Comparison of ENCODE assay signal across 1 cellular context in the genomic region with DNA sequence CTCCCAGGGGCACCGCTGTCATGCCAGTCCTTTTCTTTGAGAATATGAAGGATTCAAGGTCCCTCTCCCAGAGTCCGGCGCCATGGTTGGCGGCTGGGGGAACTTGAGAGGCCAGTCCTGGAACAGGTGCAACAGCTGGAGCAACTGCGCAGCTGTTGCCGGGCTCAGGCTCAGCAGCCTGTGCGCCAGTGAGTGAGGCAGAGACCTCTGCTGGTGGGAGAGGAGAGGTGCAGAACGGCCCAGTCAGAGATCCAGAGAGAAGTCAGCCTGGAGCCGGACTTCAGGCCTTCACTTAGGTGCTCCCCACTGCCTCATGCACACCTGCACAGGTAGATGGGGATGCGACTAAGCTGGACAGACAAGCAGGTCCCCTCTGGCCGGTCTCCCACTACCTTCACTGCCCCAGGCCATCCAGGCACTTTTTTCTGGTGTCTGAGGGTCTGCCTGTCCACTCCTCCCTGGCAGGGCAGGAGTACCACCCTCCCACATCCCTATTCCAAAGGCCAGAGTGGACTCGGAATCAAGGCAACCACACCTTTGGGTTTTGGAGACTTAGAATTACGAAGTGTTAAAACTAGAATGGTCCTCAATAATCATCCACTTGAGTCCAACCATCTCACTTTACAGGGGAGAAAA.
TF ChIP-seq lines count a peak whose summit lies in the region.

No MANE protein-coding gene starts in this region.

TF ChIP-seq in IMR-90, 13 proteins besides CTCF, POLR2A, EP300 and RAD21:
- TF ChIP-seq MAZ (IDR thresholded peaks at IDR 0.05; ENCODE audit: borderline replicate concordance, low read depth, low read length) (peak; percentile 53; the same call in 1 of the 2 replicates), FOS (IDR thresholded peaks at IDR 0.05; ENCODE audit: low read depth, low read length) (no peak), BHLHE40 (IDR thresholded peaks at IDR 0.05; ENCODE audit: low read depth, low read length) (no peak), RFX5 (IDR thresholded peaks at IDR 0.05; ENCODE audit: low read depth, low read length) (no peak), SMC3 (IDR thresholded peaks at IDR 0.05; ENCODE audit: low read depth, low read length) (peak; percentile 95), MXI1 (IDR thresholded peaks at IDR 0.05; ENCODE audit: borderline replicate concordance, low read depth, low read length) (no peak), ELK1 (IDR thresholded peaks at IDR 0.05; ENCODE audit: borderline replicate concordance, low read depth, low read length) (no peak), NFE2L2 (IDR thresholded peaks at IDR 0.05; ENCODE audit: low read depth, low read length) (no peak), CEBPB (IDR thresholded peaks at IDR 0.05; ENCODE audit: low read depth, low read length) (no peak), RCOR1 (IDR thresholded peaks at IDR 0.05; ENCODE audit: insufficient replicate concordance, low read length) (peak; percentile 99), MAFK (IDR thresholded peaks at IDR 0.05; ENCODE audit: low read depth, low read length) (no peak), CHD1 (IDR thresholded peaks at IDR 0.05; ENCODE audit: low read depth, low read length) (no peak)
- TF ChIP-seq, protein P1, sequence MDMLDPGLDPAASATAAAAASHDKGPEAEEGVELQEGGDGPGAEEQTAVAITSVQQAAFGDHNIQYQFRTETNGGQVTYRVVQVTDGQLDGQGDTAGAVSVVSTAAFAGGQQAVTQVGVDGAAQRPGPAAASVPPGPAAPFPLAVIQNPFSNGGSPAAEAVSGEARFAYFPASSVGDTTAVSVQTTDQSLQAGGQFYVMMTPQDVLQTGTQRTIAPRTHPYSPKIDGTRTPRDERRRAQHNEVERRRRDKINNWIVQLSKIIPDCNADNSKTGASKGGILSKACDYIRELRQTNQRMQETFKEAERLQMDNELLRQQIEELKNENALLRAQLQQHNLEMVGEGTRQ (IDR thresholded peaks at IDR 0.05; ENCODE audit: low read depth, low read length): 0 out of 2 replicates have a peak, but pooled peaks have one; percentile 8
